Comparison of ENCODE assay signal across 7 cellular contexts in genomic region chr20:37096415-37097039, GRCh38. TPM values are rescaled to one million over a fixed set of nuclear protein-coding genes. Genes with fewer than 3 reads are reported as not detected.
DNase-seq lines count a peak whose midpoint lies in the region; ATAC-seq and TF ChIP-seq lines count a peak whose summit lies in the region.

No MANE protein-coding gene starts in this region.

- no peaks in the 10 kb centered on the region for H3K27me3 ChIP-seq in OCI-LY3 (ENCODE audit: low read depth, low read length)
- no peaks in the 10 kb centered on the region for H3K27me3 ChIP-seq in sigmoid colon

- peaks cover 41% of the 10 kb centered on the region for H3K79me2 ChIP-seq in OCI-LY3 (ENCODE audit: low read length)

- 73 to 77% methylated on average over 11 of the region's 11 CpGs for WGBS in sigmoid colon, 2 donors

- H3K9me3 Mint-ChIP-seq in endothelial cell (ENCODE audit: unreplicated experiment): no peaks in the 10 kb centered on the region

- peak overlapping the region; percentile 78 for H3K4me2 ChIP-seq in OCI-LY3 (ENCODE audit: low read length)

- TF ChIP-seq CTCF in OCI-LY3 (IDR thresholded peaks at IDR 0.05; ENCODE audit: low read depth, low read length): no peak
- TF ChIP-seq CTCF in endothelial cell (IDR thresholded peaks at IDR 0.05; ENCODE audit: unreplicated experiment): no peak
- peak in 1 of 4 experiments; percentile 3 for TF ChIP-seq CTCF in sigmoid colon (IDR thresholded peaks at IDR 0.05)

- peaks cover 8% of the 10 kb centered on the region for H3K4me1 Mint-ChIP-seq in endothelial cell (ENCODE audit: unreplicated experiment)

- no peaks in the 10 kb centered on the region for H3K36me3 Mint-ChIP-seq in endothelial cell (ENCODE audit: low read depth, unreplicated experiment)

- peak overlapping the region; percentile 99 for H2AFZ ChIP-seq in OCI-LY3 (ENCODE audit: low read depth, low read length)

- H4K20me1 ChIP-seq in OCI-LY3 (ENCODE audit: insufficient read depth, low read length): peaks cover 3% of the 10 kb centered on the region; the same call in 1 of the 2 replicates

- H3K27ac Mint-ChIP-seq in endothelial cell (ENCODE audit: unreplicated experiment): peak overlapping the region; percentile 80

- H3K27ac ChIP-seq in OCI-LY3 (ENCODE audit: low read length) (peak overlapping the region; percentile 77), sigmoid colon (peak overlapping the region; percentile 62 to 72 (median 68))

- DNase-seq in endothelial cell (ENCODE audit: low spot score) (no peak), sigmoid colon (no peak), NCI-H748 (lab: John Stamatoyannopoulos, UW; ENCODE audit: unreplicated experiment) (no peak), HuH-7 (ENCODE audit: low spot score) (no peak)

- H3K4me1 ChIP-seq in OCI-LY3 (ENCODE audit: low read length): peaks cover 34% of the 10 kb centered on the region
- H3K4me1 ChIP-seq in sigmoid colon: peaks cover 0 to 18% (median 13%) of the 10 kb centered on the region in 4 donors

- peaks cover 3% of the 10 kb centered on the region for H3K27me3 Mint-ChIP-seq in endothelial cell (ENCODE audit: unreplicated experiment)

- H3K4me3 Mint-ChIP-seq in endothelial cell (ENCODE audit: unreplicated experiment): peak overlapping the region; percentile 96

- H3K36me3 ChIP-seq in OCI-LY3 (replicated peaks; ENCODE audit: low read depth, low read length) (peaks cover 19% of the 10 kb centered on the region), sigmoid colon (no peaks in the 10 kb centered on the region)

- no peak for TF ChIP-seq EP300 in sigmoid colon (IDR thresholded peaks at IDR 0.05)

- peak overlapping the region; percentile 95 for H3K9ac ChIP-seq in OCI-LY3 (ENCODE audit: low read length)

- intact Hi-C loops in sigmoid colon (cut with DNase I): no loop called here

- H3K4me3 ChIP-seq in OCI-LY3 (ENCODE audit: low read length): peak overlapping the region; percentile 83
- peak overlapping the region; percentile 59 to 80 (median 67) for H3K4me3 ChIP-seq in sigmoid colon

- peak; percentile 13 for ATAC-seq in GM19438 (IDR thresholded peaks at IDR 0.05; ENCODE audit: low read depth, unreplicated experiment)
- no peak for ATAC-seq in HG03045 (IDR thresholded peaks at IDR 0.05; ENCODE audit: unreplicated experiment)

- no peak for TF ChIP-seq POLR2A in sigmoid colon (IDR thresholded peaks at IDR 0.05)

- H3K9me3 ChIP-seq in OCI-LY3 (ENCODE audit: insufficient read depth, low read length) (no peaks in the 10 kb centered on the region), sigmoid colon (no peaks in the 10 kb centered on the region)

RNA-seq across cellular contexts. Expression of gene RBL1, which starts 0.7 kb away (rescaled TPM):
- 5.7 TPM for total RNA-seq in endothelial cell (ENCODE audit: unreplicated experiment)
- total RNA-seq in sigmoid colon: 1 to 10 TPM; 3.1 to 7.9 (median 4.8) TPM
- polyA plus RNA-seq in sigmoid colon: 1 to 10 TPM in 1 of 3 donors, under 1 TPM in 2; 0.60 to 3.6 (median 0.92) TPM
